ENCODE assay signal across 12 cellular contexts in the genomic region with DNA sequence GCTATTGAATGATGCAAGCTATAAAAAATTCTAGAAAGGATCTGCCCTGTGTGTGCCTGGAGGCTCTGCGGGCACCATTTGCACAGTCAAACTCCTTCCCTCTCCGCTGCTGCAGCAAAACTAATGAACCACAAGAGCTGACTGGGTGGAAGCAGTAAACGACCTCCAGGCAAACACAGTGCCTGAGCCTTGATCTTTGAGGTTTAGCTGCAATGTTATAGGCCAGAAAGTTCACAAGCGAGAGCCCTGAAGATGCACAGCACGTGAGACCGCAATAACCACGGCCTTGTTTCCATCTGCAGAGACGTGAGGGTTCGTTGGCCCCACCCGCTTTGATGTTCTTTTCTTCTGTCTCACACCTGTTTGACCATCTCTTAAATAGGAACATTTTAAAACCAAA.
A peak's percentile ranks its signal among the peaks of the same experiment; 100 is the strongest.
DNase-seq lines count a peak whose midpoint lies in the region; ATAC-seq and TF ChIP-seq lines count a peak whose summit lies in the region.
"Had no signal": no experiment of that assay in that cellular context is flagged by ENCODE, and none has a peak within 500 bp of the region (broad histone marks: within the 10 kb centered on the region; RNA-seq: fewer than 3 reads in every experiment).

No MANE protein-coding gene starts in this region.

- H3K9me3 ChIP-seq in DOHH2 (ENCODE audit: control insufficient read depth, insufficient read depth, low read length) (peaks cover 30% of the 10 kb centered on the region), spleen (peaks cover 0 to 24% (median 16%) of the 10 kb centered on the region in 8 donors)
- H3K9me3 ChIP-seq: uterus had no signal

- peaks cover 0 to 7% (median 5%) of the 10 kb centered on the region in 6 donors for H3K9me3 Mint-ChIP-seq in immature natural killer cell

- peak overlapping the region; percentile 70 for H3K27ac ChIP-seq in DOHH2 (ENCODE audit: low read depth, low read length)
- H3K27ac ChIP-seq in spleen, result no peak overlapping the region
- H3K27ac ChIP-seq: cardiac muscle cell, SK-N-MC, uterus had no signal

- H3K36me3 ChIP-seq in DOHH2 (ENCODE audit: control insufficient read depth, low read length) (no peaks in the 10 kb centered on the region), spleen (no peaks in the 10 kb centered on the region)
- H3K36me3 ChIP-seq: cardiac muscle cell, uterus had no signal

- peaks cover 13% of the 10 kb centered on the region for H3F3A ChIP-seq in DOHH2 (ENCODE audit: control insufficient read depth, insufficient read depth)

- ATAC-seq in HG03354 (IDR thresholded peaks at IDR 0.05; ENCODE audit: poor library complexity, severe bottlenecking, unreplicated experiment) (peak; percentile 71), HG03135 (IDR thresholded peaks at IDR 0.05; ENCODE audit: unreplicated experiment) (no peak), GM21367 (IDR thresholded peaks at IDR 0.05; ENCODE audit: unreplicated experiment) (no peak)

- no peaks in the 10 kb centered on the region for H3K79me2 ChIP-seq in DOHH2 (ENCODE audit: control insufficient read depth, low read length)

- peak overlapping the region; percentile 19; the same call in 1 of the 2 replicates for H3K4me3 ChIP-seq in DOHH2 (ENCODE audit: low read length)
- H3K4me3 ChIP-seq in spleen, result no peak overlapping the region
- H3K4me3 ChIP-seq: cardiac muscle cell, SK-N-MC, uterus had no signal

- intact Hi-C loops in spleen (cut with DNase I; ENCODE audit: low total_unique reads), result no loop called here

- no peaks in the 10 kb centered on the region for H3K36me3 Mint-ChIP-seq in immature natural killer cell

- peak overlapping the region; percentile 49 for H3K4me2 ChIP-seq in DOHH2 (ENCODE audit: low read length)

- no peak for TF ChIP-seq POLR2A in spleen (IDR thresholded peaks at IDR 0.05)

- no peak for TF ChIP-seq CTCF in DOHH2 (IDR thresholded peaks at IDR 0.05; ENCODE audit: low read depth, low read length, poor library complexity, severe bottlenecking)
- TF ChIP-seq CTCF in spleen (IDR thresholded peaks at IDR 0.05 in 8 of 11, conservative IDR thresholded peaks at IDR 0.05 in 3 of 11), result no peak

- WGBS in spleen, 5 donors, result 48 to 58% (median 51%) methylated on average over 10 of the region's 10 CpGs

- H3K4me1 Mint-ChIP-seq in immature natural killer cell, result peaks cover 34 to 38% of the 10 kb centered on the region in 2 donors

- no peaks in the 10 kb centered on the region for H3K27me3 ChIP-seq in DOHH2 (ENCODE audit: control insufficient read depth, low read length)
- no peaks in the 10 kb centered on the region for H3K27me3 ChIP-seq in spleen (replicated peaks in 1 of 7)
- H3K27me3 ChIP-seq: cardiac muscle cell, uterus had no signal

- H3K9me2 ChIP-seq in DOHH2 (replicated peaks; ENCODE audit: control insufficient read depth, low read length), result no peaks in the 10 kb centered on the region

- H3K4me1 ChIP-seq in DOHH2 (ENCODE audit: control insufficient read depth, low read length) (peaks cover 65% of the 10 kb centered on the region), spleen (peaks cover 0 to 54% (median 28%) of the 10 kb centered on the region in 6 donors)
- H3K4me1 ChIP-seq: uterus had no signal

- H3K4me3 Mint-ChIP-seq in immature natural killer cell, result peak overlapping the region; percentile 3 to 70 (median 64)

- peak; percentile 14 to 19 for DNase-seq in activated CD4-positive, alpha-beta T cell treated with anti-CD3 and anti-CD28 coated beads for 4 hours
- DNase-seq in immature natural killer cell, result peak; percentile 30 to 64 (median 56)
- no peak for DNase-seq in spleen
- no peak for DNase-seq in A172 (ENCODE audit: low spot score)
- DNase-seq: uterus had no signal

- no peaks in the 10 kb centered on the region for H4K20me1 ChIP-seq in DOHH2 (ENCODE audit: control insufficient read depth, insufficient read depth, low read depth, low read length)

- H3K27me3 Mint-ChIP-seq in immature natural killer cell (ENCODE audit: low read depth in 3 of 3), result peaks cover 8 to 23% (median 16%) of the 10 kb centered on the region in 3 donors

- H3K27ac Mint-ChIP-seq in immature natural killer cell, result peak overlapping the region in 4 of 6 donors; percentile 37 to 90 (median 62)
- H3K27ac Mint-ChIP-seq: progenitor cell of endocrine pancreas had no signal

Comparison
In these comparisons a context has a peak if more than half of its experiments do, and no peak if none do; other contexts are left out.
1. DNase-seq: peak in activated CD4-positive, alpha-beta T cell treated with anti-CD3 and anti-CD28 coated beads for 4 hours (2 of 2) and immature natural killer cell (3 of 3); none in spleen (single experiment) and A172 (single experiment).